In genomic region chr6:155466546-155466945, GRCh38 we compare ENCODE assay signal across 21 cellular contexts. TPM values are rescaled to one million over a fixed set of nuclear protein-coding genes. Genes with fewer than 3 reads are reported as not detected.
"Had no signal": no experiment of that assay in that cellular context is flagged by ENCODE, and none has a peak within 500 bp of the region (broad histone marks: within the 10 kb centered on the region; RNA-seq: fewer than 3 reads in every experiment).

No MANE protein-coding gene starts in this region.

- H3K27me3 ChIP-seq: MG63, SJSA1 had no signal

- H3K9me3 ChIP-seq: MG63, SJSA1 had no signal

- H3K36me3 ChIP-seq: MG63, SJSA1 had no signal

- H3K27ac ChIP-seq: SJSA1, SK-N-MC had no signal

- DNase-seq: KBM-7, MG63, NCI-H1092, NCI-H1105 treated with DMSO at 0.1 percent for 48 hours, NCI-H1436, NCI-H187, NCI-H2029, NCI-H2081 treated with DMSO at 0.1 percent for 48 hours, NCI-H2171, NCI-H226, NCI-H446, NCI-H510A, NCI-H524 treated with DMSO at 0.1 percent for 48 hours, NCI-H69, NCI-H774, Right ventricle myocardium superior, RPMI8226, SIG-M5 had no signal

- H3K4me3 ChIP-seq: MG63, SJSA1, SK-N-MC had no signal

RNA-seq across cellular contexts. Expression of gene NOX3, which starts 10.9 kb away (rescaled TPM):
- total RNA-seq: HT1080, Right ventricle myocardium superior, SJSA1 had no signal
